10 cellular contexts compared by ENCODE assay signal in the genomic region with DNA sequence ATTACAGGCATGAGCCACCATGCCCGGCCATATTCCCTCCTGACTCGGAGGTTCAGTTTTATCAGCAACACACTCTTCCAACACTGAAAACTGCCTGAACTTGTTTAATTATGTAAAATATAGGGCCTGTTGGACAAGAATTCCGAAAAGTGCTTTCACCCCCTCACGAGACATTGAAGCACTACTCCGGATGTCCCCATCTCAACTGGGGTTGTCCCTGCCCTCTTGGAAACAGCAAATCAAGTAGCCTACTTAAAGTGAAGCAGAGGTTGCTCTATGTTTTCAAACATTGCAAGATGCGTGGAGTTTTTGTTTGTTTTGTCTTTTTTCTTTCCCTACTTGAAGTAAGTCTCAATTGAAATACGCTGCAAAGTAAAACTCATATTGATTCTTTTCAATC. TPM values are rescaled to one million over a fixed set of nuclear protein-coding genes. Genes with fewer than 3 reads are reported as not detected.
DNase-seq lines count a peak whose midpoint lies in the region; ATAC-seq and TF ChIP-seq lines count a peak whose summit lies in the region.
"Had no signal": no experiment of that assay in that cellular context is flagged by ENCODE, and none has a peak within 500 bp of the region (broad histone marks: within the 10 kb centered on the region; RNA-seq: fewer than 3 reads in every experiment).

No MANE protein-coding gene starts in this region.

- H3K79me2 ChIP-seq in PC-9 (ENCODE audit: low read depth): peaks cover 60% of the 10 kb centered on the region

- no peaks in the 10 kb centered on the region for H3K27me3 Mint-ChIP-seq in CD4-positive, alpha-beta T cell
- no peaks in the 10 kb centered on the region for H3K27me3 Mint-ChIP-seq in central memory CD8-positive, alpha-beta T cell

- peak overlapping the region; percentile 99 for H3K4me3 Mint-ChIP-seq in CD4-positive, alpha-beta T cell
- peak overlapping the region; percentile 99 for H3K4me3 Mint-ChIP-seq in central memory CD8-positive, alpha-beta T cell

- intact Hi-C loops in CD4-positive, alpha-beta T cell (cut with DNase I, micrococcal nuclease): loop anchor here (2.0 to 5.0 kb wide), 7 partner anchors 70 to 665 kb away; a partner anchor contains a TSS
- intact Hi-C loops in PC-9 (cut with micrococcal nuclease; ENCODE audit: unreplicated experiment) (loop anchor here (5.0 kb wide), 1 partner anchor 320 kb away; no protein-coding TSS in a partner anchor), sigmoid colon (cut with DNase I) (loop anchor here (5.0 to 10.0 kb wide), 3 partner anchors 50 to 1110 kb away; no protein-coding TSS in a partner anchor)

- BruUV-seq in PC-9 (replicated peaks; lab: Mats Ljungman, UMichigan): no TSS peak

- peaks cover 61% of the 10 kb centered on the region for H3K4me1 ChIP-seq in PC-9 (replicated peaks; ENCODE audit: insufficient read depth)
- peaks cover 0 to 71% (median 43%) of the 10 kb centered on the region in 4 donors for H3K4me1 ChIP-seq in sigmoid colon

- peak; percentile 14 for ATAC-seq in CD4-positive, alpha-beta T cell (ENCODE audit: poor library complexity)
- ATAC-seq in central memory CD8-positive, alpha-beta T cell (replicated peaks; ENCODE audit: extremely low read depth, poor library complexity, severe bottlenecking): peak; percentile 41

- H3K27ac Mint-ChIP-seq in CD4-positive, alpha-beta T cell: peak overlapping the region; percentile 84
- H3K27ac Mint-ChIP-seq in central memory CD8-positive, alpha-beta T cell (ENCODE audit: low read depth): peak overlapping the region; percentile 90

- H4K20me1 ChIP-seq in PC-9 (ENCODE audit: insufficient read depth): no peaks in the 10 kb centered on the region

- no peaks in the 10 kb centered on the region for H3K9me2 ChIP-seq in PC-9 (ENCODE audit: insufficient read depth)

- 58 to 63% methylated on average over 7 of the region's 7 CpGs for WGBS in sigmoid colon, 2 donors

- H3K36me3 ChIP-seq in PC-9 (ENCODE audit: low read depth): peaks cover 33% of the 10 kb centered on the region
- peaks cover 0 to 15% (median 7%) of the 10 kb centered on the region in 4 donors for H3K36me3 ChIP-seq in sigmoid colon

- H3K4me2 ChIP-seq in PC-9: peak overlapping the region; percentile 25; the same call in 1 of the 2 replicates

- H3F3A ChIP-seq in PC-9 (ENCODE audit: insufficient read depth, low read depth): no peaks in the 10 kb centered on the region

- TF ChIP-seq CTCF in CD4-positive, alpha-beta T cell (IDR thresholded peaks at IDR 0.05): no peak
- TF ChIP-seq CTCF in PC-9 (conservative IDR thresholded peaks at IDR 0.05) (no peak), sigmoid colon (IDR thresholded peaks at IDR 0.05) (no peak)

- DNase-seq in CD4-positive, alpha-beta T cell: no peak
- DNase-seq in PC-9 (no peak), sigmoid colon (no peak), DMS53 (lab: John Stamatoyannopoulos, UW) (no peak), NCI-H146 (lab: John Stamatoyannopoulos, UW) (no peak), SK-N-DZ (ENCODE audit: low spot score) (no peak), DMS153 treated with DMSO at 0.1 percent for 48 hours (lab: John Stamatoyannopoulos, UW; ENCODE audit: unreplicated experiment) (no peak)
- no peak for DNase-seq in central memory CD8-positive, alpha-beta T cell (ENCODE audit: low spot score in 2 of 2)
- DNase-seq: NCI-H187 treated with DMSO at 0.1 percent for 48 hours had no signal

- H3K4me3 ChIP-seq in PC-9 (no peak overlapping the region), sigmoid colon (peak overlapping the region in 2 of 4 donors; percentile 16 to 80)
- H3K4me3 ChIP-seq: smooth muscle cell had no signal

- no peaks in the 10 kb centered on the region for H3K27me3 ChIP-seq in CD4-positive, alpha-beta T cell (ENCODE audit: control insufficient read depth, insufficient read depth, low read length)
- no peaks in the 10 kb centered on the region for H3K27me3 ChIP-seq in PC-9 (ENCODE audit: insufficient read depth, low read depth)
- H3K27me3 ChIP-seq in sigmoid colon: no peaks in the 10 kb centered on the region

- H3K9me3 Mint-ChIP-seq in CD4-positive, alpha-beta T cell: no peaks in the 10 kb centered on the region
- H3K9me3 Mint-ChIP-seq in central memory CD8-positive, alpha-beta T cell: no peaks in the 10 kb centered on the region

- no peak for TF ChIP-seq POLR2A in sigmoid colon (IDR thresholded peaks at IDR 0.05)

- TF ChIP-seq EP300 in sigmoid colon (IDR thresholded peaks at IDR 0.05): no peak

- CTCF ChIA-PET in CD4-positive, alpha-beta T cell (lab: Charles Lee): interaction anchor here (2.7 kb wide), 1 partner anchor 320 kb away, joined by 7 read pairs; no protein-coding TSS in a partner anchor
- CTCF ChIA-PET in PC-9 (lab: Charles Lee): interaction anchor here (1.7 kb wide), 1 partner anchor 739 kb away, joined by 7 read pairs; no protein-coding TSS in a partner anchor

- POLR2A ChIA-PET in CD4-positive, alpha-beta T cell (lab: Charles Lee): interaction anchor here (1.6 kb wide), 1 partner anchor 34 kb away, joined by 4 read pairs; no protein-coding TSS in a partner anchor
- POLR2A ChIA-PET in PC-9 (lab: Charles Lee; ENCODE audit: unreplicated experiment): interaction anchor here (0.7 kb wide), 1 partner anchor 249 kb away, joined by 4 read pairs; no protein-coding TSS in a partner anchor

- peaks cover 86% of the 10 kb centered on the region for H3K4me1 Mint-ChIP-seq in CD4-positive, alpha-beta T cell (ENCODE audit: low read depth)
- peaks cover 90% of the 10 kb centered on the region for H3K4me1 Mint-ChIP-seq in central memory CD8-positive, alpha-beta T cell

- peaks cover 95% of the 10 kb centered on the region for H3K36me3 Mint-ChIP-seq in CD4-positive, alpha-beta T cell (ENCODE audit: low read depth)
- H3K36me3 Mint-ChIP-seq in central memory CD8-positive, alpha-beta T cell (ENCODE audit: insufficient read depth): peaks cover 58% of the 10 kb centered on the region

- no peaks in the 10 kb centered on the region for H3K9me3 ChIP-seq in CD4-positive, alpha-beta T cell (ENCODE audit: control insufficient read depth, low read length)
- 0 out of 2 replicates have a peak, but pooled peaks cover 3% of the 10 kb centered on the region for H3K9me3 ChIP-seq in PC-9 (ENCODE audit: insufficient read depth, low read depth)
- no peaks in the 10 kb centered on the region for H3K9me3 ChIP-seq in sigmoid colon

- H2AFZ ChIP-seq in PC-9: no peak overlapping the region

- peak overlapping the region; percentile 38 for H3K27ac ChIP-seq in CD4-positive, alpha-beta T cell (ENCODE audit: low read depth, low read length)
- H3K27ac ChIP-seq in PC-9: 0 out of 2 replicates have a peak overlapping the region, but pooled peaks have one; percentile 2
- H3K27ac ChIP-seq in sigmoid colon: peak overlapping the region in 3 of 4 donors; percentile 85 to 93 (median 92)

RNA-seq across cellular contexts. Expression of a gene that starts 7.6 kb away (rescaled TPM):
- total RNA-seq in CD4-positive, alpha-beta T cell: 100 to 1,000 TPM; 352 to 356 TPM
- total RNA-seq in PC-9 (2021) (15.7 and 22.4 TPM in 2 replicates), sigmoid colon (10 to 100 TPM; 44.3 to 77.7 (median 72.8) TPM)
- 10 to 100 TPM in 2 of 3 donors, 1 to 10 TPM in 1; 9.0 to 20.1 (median 12.0) TPM for polyA plus RNA-seq in sigmoid colon
- polyA plus RNA-seq in SK-N-DZ (2014; cell fraction: cytosol; rRNA removed): not detected in 2 replicates
- polyA plus RNA-seq in SK-N-DZ (2014; cell fraction: nucleus; rRNA removed): not detected in 2 replicates

Comparison
In these comparisons a context has a peak if more than half of its experiments do, and no peak if none do; other contexts are left out.
1. H3K27ac ChIP-seq: peak in every context shown above with its lines; median percentile 92 in sigmoid colon; 38 in CD4-positive, alpha-beta T cell; 2 in PC-9.
2. RNA of a gene that starts 7.6 kb away (total RNA-seq): 352 to 356 TPM in CD4-positive, alpha-beta T cell; 44.3 to 77.7 TPM in sigmoid colon and 15.7 to 22.4 TPM in PC-9; every median in the first group is over 4 times any median in the second.